1 cellular context compared by ENCODE assay signal in genomic region chr1:54461731-54462596, GRCh38.
TF ChIP-seq lines count a peak whose summit lies in the region.

No MANE protein-coding gene starts in this region.

TF ChIP-seq in H1, 55 proteins besides CTCF, POLR2A, EP300 and RAD21 (continued from another document):
- TF ChIP-seq SP2 (IDR thresholded peaks at IDR 0.05; ENCODE audit: low read length) (no peak), USF2 (IDR thresholded peaks at IDR 0.05; ENCODE audit: low read length) (no peak)
TF ChIP-seq in H1: peak in this region for 0.
